27 cellular contexts compared by ENCODE assay signal in the genomic region with DNA sequence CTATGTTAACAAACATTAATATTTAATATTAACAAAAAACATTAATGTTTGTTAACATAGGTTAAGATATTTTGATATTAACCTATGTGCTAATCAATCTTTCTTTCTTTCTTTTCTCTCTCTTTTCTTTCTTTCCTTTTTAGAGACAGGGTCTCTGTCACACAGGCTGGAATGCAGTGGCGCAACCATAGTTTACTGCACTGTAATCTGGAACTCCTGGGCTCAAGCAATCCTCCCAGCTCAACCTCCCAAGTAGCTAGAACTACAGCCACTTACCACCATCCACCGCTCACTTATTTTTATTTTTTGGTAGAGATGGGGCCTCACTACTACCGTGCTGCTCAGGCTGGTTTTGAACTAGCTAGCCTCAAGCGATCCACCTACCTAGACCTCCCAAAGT. TPM values are rescaled to one million over a fixed set of nuclear protein-coding genes. Genes with fewer than 3 reads are reported as not detected.
DNase-seq lines count a peak whose midpoint lies in the region; ATAC-seq, FAIRE-seq and TF ChIP-seq lines count a peak whose summit lies in the region.
"Had no signal": no experiment of that assay in that cellular context is flagged by ENCODE, and none has a peak within 500 bp of the region (broad histone marks: within the 10 kb centered on the region; RNA-seq: fewer than 3 reads in every experiment).

No MANE protein-coding gene starts in this region.

- no peak overlapping the region for H4K8ac ChIP-seq in mesenchymal stem cell (ENCODE audit: low read length)

- H3K14ac ChIP-seq in mesenchymal stem cell (ENCODE audit: low read length in 2 of 2), result no peak overlapping the region

- no peak overlapping the region for H3K4ac ChIP-seq in mesenchymal stem cell (ENCODE audit: low read depth in 1 of 2, low read length in 2 of 2)

- no peak for DNase-seq in A549 (ENCODE audit: low read depth in 1 of 2, low spot score in 1 of 2)
- DNase-seq in NB4 (ENCODE audit: low read depth), result peak; percentile 34
- peak in 2 of 4 donors; percentile 19 to 26 for DNase-seq in body of pancreas
- DNase-seq in mesenchymal stem cell, result peak; percentile 48
- DNase-seq in dedifferentiated amniotic fluid mesenchymal stem cell (ENCODE audit: extremely low spot score), result no peak
- DNase-seq: activated CD4-positive, alpha-beta memory T cell treated with anti-CD3 and anti-CD28 coated beads, Interleukin-2, amount 10 ng/mL, durations not matched to agents 7 days and 5 days; activated CD4-positive, alpha-beta T cell treated with anti-CD3 and anti-CD28 coated beads for 1 hour; activated CD8-positive, alpha-beta memory T cell treated with anti-CD3 and anti-CD28 coated beads, Interleukin-2, amount 50 U/mL, for 4 hours; activated naive CD4-positive, alpha-beta T cell treated with Interleukin-2 at 50 U/mL for 16 hours; brain microvascular endothelial cell; CD4-positive, alpha-beta T cell; effector CD4-positive, alpha-beta T cell; gastrocnemius medialis; HCEC 1CT; Karpas-422; NCI-H187; NCI-H2171; posterior cingulate gyrus; right cardiac atrium; SK-N-SH; stimulated activated CD8-positive, alpha-beta memory T cell treated with anti-CD3 and anti-CD28 coated beads, Interleukin-4, amount 100 ng/mL, for 48 hours; T-helper 2 cell had no signal

- H3K27me3 ChIP-seq in body of pancreas (no peaks in the 10 kb centered on the region), mesenchymal stem cell (ENCODE audit: control insufficient read depth in 1 of 2, insufficient read depth in 1 of 2, low read length in 2 of 2) (no peaks in the 10 kb centered on the region), gastroesophageal sphincter (no peaks in the 10 kb centered on the region)
- H3K27me3 ChIP-seq: brain microvascular endothelial cell, gastrocnemius medialis, hepatocyte had no signal

- H3K9me3 ChIP-seq in A549, result no peaks in the 10 kb centered on the region
- H3K9me3 ChIP-seq in body of pancreas, result no peaks in the 10 kb centered on the region
- H3K9me3 ChIP-seq in mesenchymal stem cell (ENCODE audit: control insufficient read depth, low read length), result no peaks in the 10 kb centered on the region
- no peaks in the 10 kb centered on the region for H3K9me3 ChIP-seq in gastroesophageal sphincter
- H3K9me3 ChIP-seq: gastrocnemius medialis, SK-N-SH had no signal

- peaks cover 34% of the 10 kb centered on the region for H3K4me1 ChIP-seq in A549
- peaks cover 45% of the 10 kb centered on the region for H3K4me1 ChIP-seq in body of pancreas
- H3K4me1 ChIP-seq in mesenchymal stem cell (ENCODE audit: control insufficient read depth, insufficient read depth, low read depth, low read length), result peaks cover 4% of the 10 kb centered on the region
- peaks cover 6 to 93% (median 17%) of the 10 kb centered on the region in 3 donors for H3K4me1 ChIP-seq in gastroesophageal sphincter

- H3K4me2 ChIP-seq in A549, result peak overlapping the region; percentile 58
- no peak overlapping the region for H3K4me2 ChIP-seq in mesenchymal stem cell (ENCODE audit: low read length, poor library complexity, severe bottlenecking)
- H3K4me2 ChIP-seq: hepatocyte, SK-N-SH had no signal

- no peak overlapping the region for H2AFZ ChIP-seq in mesenchymal stem cell (ENCODE audit: low read depth, low read length)
- H2AFZ ChIP-seq: hepatocyte had no signal

- 75% methylated on average over 4 of the region's 4 CpGs for WGBS in A549 (ENCODE audit: missing lambda C conversion rate)
- WGBS in body of pancreas, 2 donors, result 72 to 85% methylated on average over 4 of the region's 4 CpGs
- 80% methylated on average over 2 of the region's 4 CpGs for WGBS in mesenchymal stem cell
- WGBS in gastroesophageal sphincter (ENCODE audit: low coverage in 1 of 2), 2 donors, result 89 to 91% methylated on average over 3 to 4 of the region's 4 CpGs

- no peak overlapping the region for H4K91ac ChIP-seq in mesenchymal stem cell (ENCODE audit: low read length)

- peaks cover 13% of the 10 kb centered on the region for H3K79me1 ChIP-seq in mesenchymal stem cell (replicated peaks; ENCODE audit: low read length, poor library complexity, severe bottlenecking)

- H3K23ac ChIP-seq in mesenchymal stem cell (ENCODE audit: low read length in 2 of 2), result no peak overlapping the region

- FAIRE-seq in A549 (lab: Jason Lieb, UNC), result no peak

- H3K18ac ChIP-seq in mesenchymal stem cell (ENCODE audit: low read depth in 1 of 2, low read length in 2 of 2), result peak overlapping the region in 1 of 2 experiments; percentile 34

- ATAC-seq in A549 (peak in 1 of 2 experiments; percentile 69; a peak in 3 of 6 replicates), body of pancreas (peak; percentile 65), GM21423 (IDR thresholded peaks at IDR 0.05; ENCODE audit: unreplicated experiment) (no peak), GM19452 (IDR thresholded peaks at IDR 0.05; ENCODE audit: unreplicated experiment) (no peak), gastroesophageal sphincter (no peak)
- ATAC-seq: gastrocnemius medialis had no signal

- no peak for TF ChIP-seq RAD21 in A549 (conservative IDR thresholded peaks at IDR 0.05 in 1 of 2, IDR thresholded peaks at IDR 0.05 in 1 of 2)

- CTCF ChIA-PET in A549 (lab: Yijun Ruan, JAX), result no interaction called here

- no peaks in the 10 kb centered on the region for H3K36me3 ChIP-seq in body of pancreas (replicated peaks in 1 of 2; ENCODE audit: insufficient read depth in 1 of 2, low read depth in 2 of 2)
- H3K36me3 ChIP-seq in mesenchymal stem cell (ENCODE audit: control insufficient read depth in 1 of 2, insufficient read depth in 2 of 2, low read depth in 1 of 2, low read length in 2 of 2), result peaks cover 0 to 5% of the 10 kb centered on the region in 2 experiments
- no peaks in the 10 kb centered on the region for H3K36me3 ChIP-seq in gastroesophageal sphincter
- H3K36me3 ChIP-seq: brain microvascular endothelial cell, gastrocnemius medialis had no signal

- no peak overlapping the region for H2BK5ac ChIP-seq in mesenchymal stem cell (ENCODE audit: low read depth, low read length, poor library complexity, severe bottlenecking)

- no peak overlapping the region for H3K9ac ChIP-seq in mesenchymal stem cell (ENCODE audit: low read length)
- H3K9ac ChIP-seq: SK-N-SH had no signal

- H2BK120ac ChIP-seq in mesenchymal stem cell (ENCODE audit: low read depth, low read length), result no peak overlapping the region

- H2BK15ac ChIP-seq in mesenchymal stem cell (ENCODE audit: low read depth, poor library complexity, severe bottlenecking), result no peak overlapping the region

- POLR2A ChIA-PET in A549 (lab: Yijun Ruan, JAX), result no interaction called here

- H3K4me3 ChIP-seq in A549 (no peak overlapping the region), NB4 (ENCODE audit: low read depth, low read length) (no peak overlapping the region), body of pancreas (no peak overlapping the region), mesenchymal stem cell (ENCODE audit: insufficient read depth in 1 of 2, low read depth in 1 of 2, low read length in 2 of 2) (no peak overlapping the region), gastroesophageal sphincter (no peak overlapping the region)
- H3K4me3 ChIP-seq: gastrocnemius medialis, hepatocyte had no signal

- H2BK12ac ChIP-seq in mesenchymal stem cell (ENCODE audit: low read length in 2 of 2), result no peak overlapping the region

- TF ChIP-seq EP300 in A549 (IDR thresholded peaks at IDR 0.05), result no peak
- TF ChIP-seq EP300 in gastroesophageal sphincter (IDR thresholded peaks at IDR 0.05), result no peak

- H2AK5ac ChIP-seq in mesenchymal stem cell (ENCODE audit: low read length, severe bottlenecking), result no peak overlapping the region

- no peak for TF ChIP-seq CTCF in A549 (IDR thresholded peaks at IDR 0.05)
- TF ChIP-seq CTCF in NB4 (IDR thresholded peaks at IDR 0.05; ENCODE audit: low read depth, low read length), result no peak
- no peak for TF ChIP-seq CTCF in body of pancreas (IDR thresholded peaks at IDR 0.05)
- no peak for TF ChIP-seq CTCF in gastroesophageal sphincter (IDR thresholded peaks at IDR 0.05)

- peak overlapping the region in 1 of 2 experiments; percentile 61; a peak in 3 of 6 replicates for H3K27ac ChIP-seq in A549
- H3K27ac ChIP-seq in body of pancreas, result peak overlapping the region in 3 of 4 donors; percentile 6 to 64 (median 38)
- H3K27ac ChIP-seq in mesenchymal stem cell (ENCODE audit: low read length, poor library complexity, severe bottlenecking), result no peak overlapping the region
- no peak overlapping the region for H3K27ac ChIP-seq in gastroesophageal sphincter
- H3K27ac ChIP-seq: brain microvascular endothelial cell, gastrocnemius medialis, hepatocyte, HL-60 had no signal

- TF ChIP-seq POLR2A in A549 (IDR thresholded peaks at IDR 0.05; ENCODE audit: low read length) (no peak), NB4 (IDR thresholded peaks at IDR 0.05; ENCODE audit: extremely low read depth, insufficient read length) (no peak), body of pancreas (IDR thresholded peaks at IDR 0.05) (no peak), gastroesophageal sphincter (IDR thresholded peaks at IDR 0.05) (no peak)

- intact Hi-C loops in body of pancreas (cut with DNase I), result no loop called here

TF ChIP-seq in A549, 52 proteins besides CTCF, POLR2A, EP300 and RAD21:
- TF ChIP-seq CEBPB (IDR thresholded peaks at IDR 0.05), result peak in 1 of 2 experiments; percentile 47; a peak in 2 of 4 replicates
- TF ChIP-seq RNF2 (IDR thresholded peaks at IDR 0.05; ENCODE audit: borderline replicate concordance, low read depth), result no peak
- no peak for TF ChIP-seq ZSCAN20 (CRISPR knock-in tag; IDR thresholded peaks at IDR 0.05)
- no peak for TF ChIP-seq EHF (CRISPR knock-in tag; IDR thresholded peaks at IDR 0.05)
TF ChIP-seq in A549: peak in this region for 1.

RNA-seq across cellular contexts. Expression of a gene that starts 13.2 kb away (rescaled TPM):
- polyA plus RNA-seq in A549 (2011; rRNA removed), result 8.2 and 12.3 TPM in 2 replicates
- polyA plus RNA-seq in A549 (2012; cell fraction: cytosol; rRNA removed), result 4.3 and 5.4 TPM in 2 replicates
- polyA plus RNA-seq in A549 (2012; cell fraction: nucleus; rRNA removed), result 10.6 and 12.8 TPM in 2 replicates
- 7.3 to 9.0 TPM (median 8.7 TPM) in 3 replicates for polyA plus RNA-seq in A549 (2017; fragmentation: RNase III; extraction: RNeasy Plus Mini Kit Qiagen cat#74134 plus additional on column Dnase treatment)
- polyA minus RNA-seq in A549 (2011; rRNA and poly(A)+ RNA removed), result 17.8 and 25.0 TPM in 2 replicates
- total RNA-seq in body of pancreas, result 10 to 100 TPM; 24.1 to 46.1 TPM
- 8.4 TPM for polyA plus RNA-seq in mesenchymal stem cell (2013, experiment 1 of 2)
- polyA plus RNA-seq in mesenchymal stem cell (2013, experiment 2 of 2), result 8.2 TPM
- 10 to 100 TPM; 31.7 to 56.1 (median 45.3) TPM for total RNA-seq in gastroesophageal sphincter

RNA-seq across cellular contexts. Expression of a gene that starts 59.1 kb away (rescaled TPM):
- polyA plus RNA-seq in A549 (2011; rRNA removed) (47.8 and 55.3 TPM in 2 replicates), A549 (2017; fragmentation: RNase III; extraction: RNeasy Plus Mini Kit Qiagen cat#74134 plus additional on column Dnase treatment) (32.2 to 33.9 TPM (median 32.9 TPM) in 3 replicates)
- 15.0 and 15.1 TPM in 2 replicates for polyA plus RNA-seq in A549 (2012; cell fraction: cytosol; rRNA removed)
- polyA plus RNA-seq in A549 (2012; cell fraction: nucleus; rRNA removed), result 9.5 and 10.2 TPM in 2 replicates
- polyA minus RNA-seq in A549 (2011; rRNA and poly(A)+ RNA removed), result 134 and 169 TPM in 2 replicates
- total RNA-seq in body of pancreas (10 to 100 TPM; 30.0 to 44.9 TPM), gastroesophageal sphincter (10 to 100 TPM; 50.3 to 82.3 (median 63.2) TPM)
- 44.5 TPM for polyA plus RNA-seq in mesenchymal stem cell (2013, experiment 1 of 2)
- polyA plus RNA-seq in mesenchymal stem cell (2013, experiment 2 of 2), result 45.9 TPM

Comparison
In these comparisons a context has a peak if more than half of its experiments do, and no peak if none do; other contexts are left out.
1. DNase-seq: peak in NB4 (single experiment) and mesenchymal stem cell (single experiment); none in A549 (0 of 2) and dedifferentiated amniotic fluid mesenchymal stem cell (single experiment).
2. H3K27ac ChIP-seq: peak in body of pancreas (3 of 4); none in mesenchymal stem cell (single experiment) and gastroesophageal sphincter (0 of 4).